In genomic region chr12:78840518-78841019, GRCh38 we compare ENCODE assay signal across 3 cellular contexts. TPM values are rescaled to one million over a fixed set of nuclear protein-coding genes. Genes with fewer than 3 reads are reported as not detected.
"Had no signal": no experiment of that assay in that cellular context is flagged by ENCODE, and none has a peak within 500 bp of the region (broad histone marks: within the 10 kb centered on the region; RNA-seq: fewer than 3 reads in every experiment).

No MANE protein-coding gene starts in this region.

RNA-seq across cellular contexts. Expression of gene SYT1, which starts 24.0 kb away (rescaled TPM):
- total RNA-seq: natural killer cell had no signal
- polyA plus RNA-seq: immature natural killer cell; naive thymus-derived CD4-positive, alpha-beta T cell had no signal
